ENCODE assay signal across 1 cellular context in the genomic region with DNA sequence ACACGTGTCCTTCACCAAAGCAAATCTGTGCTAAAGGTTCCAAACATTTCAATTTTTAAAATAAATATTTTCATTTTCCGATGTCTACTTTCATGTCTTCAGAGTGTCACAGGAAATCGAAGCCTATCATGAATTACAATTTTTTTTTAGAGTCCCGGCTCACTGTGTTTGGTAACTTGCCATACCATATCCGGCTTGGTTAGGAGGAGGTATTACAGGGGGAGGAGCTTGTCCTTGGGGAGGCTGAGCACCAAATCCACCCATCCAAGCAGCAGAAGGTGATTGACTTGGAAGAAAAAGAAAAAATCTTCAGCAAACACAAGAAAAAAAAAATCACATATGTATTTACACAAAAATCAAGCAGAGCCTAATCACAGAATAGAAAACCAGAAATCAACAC.
TF ChIP-seq lines count a peak whose summit lies in the region.

No MANE protein-coding gene starts in this region.

TF ChIP-seq in HCT116, 20 proteins besides CTCF, POLR2A, EP300 and RAD21:
- TF ChIP-seq, protein P1, sequence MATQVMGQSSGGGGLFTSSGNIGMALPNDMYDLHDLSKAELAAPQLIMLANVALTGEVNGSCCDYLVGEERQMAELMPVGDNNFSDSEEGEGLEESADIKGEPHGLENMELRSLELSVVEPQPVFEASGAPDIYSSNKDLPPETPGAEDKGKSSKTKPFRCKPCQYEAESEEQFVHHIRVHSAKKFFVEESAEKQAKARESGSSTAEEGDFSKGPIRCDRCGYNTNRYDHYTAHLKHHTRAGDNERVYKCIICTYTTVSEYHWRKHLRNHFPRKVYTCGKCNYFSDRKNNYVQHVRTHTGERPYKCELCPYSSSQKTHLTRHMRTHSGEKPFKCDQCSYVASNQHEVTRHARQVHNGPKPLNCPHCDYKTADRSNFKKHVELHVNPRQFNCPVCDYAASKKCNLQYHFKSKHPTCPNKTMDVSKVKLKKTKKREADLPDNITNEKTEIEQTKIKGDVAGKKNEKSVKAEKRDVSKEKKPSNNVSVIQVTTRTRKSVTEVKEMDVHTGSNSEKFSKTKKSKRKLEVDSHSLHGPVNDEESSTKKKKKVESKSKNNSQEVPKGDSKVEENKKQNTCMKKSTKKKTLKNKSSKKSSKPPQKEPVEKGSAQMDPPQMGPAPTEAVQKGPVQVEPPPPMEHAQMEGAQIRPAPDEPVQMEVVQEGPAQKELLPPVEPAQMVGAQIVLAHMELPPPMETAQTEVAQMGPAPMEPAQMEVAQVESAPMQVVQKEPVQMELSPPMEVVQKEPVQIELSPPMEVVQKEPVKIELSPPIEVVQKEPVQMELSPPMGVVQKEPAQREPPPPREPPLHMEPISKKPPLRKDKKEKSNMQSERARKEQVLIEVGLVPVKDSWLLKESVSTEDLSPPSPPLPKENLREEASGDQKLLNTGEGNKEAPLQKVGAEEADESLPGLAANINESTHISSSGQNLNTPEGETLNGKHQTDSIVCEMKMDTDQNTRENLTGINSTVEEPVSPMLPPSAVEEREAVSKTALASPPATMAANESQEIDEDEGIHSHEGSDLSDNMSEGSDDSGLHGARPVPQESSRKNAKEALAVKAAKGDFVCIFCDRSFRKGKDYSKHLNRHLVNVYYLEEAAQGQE (IDR thresholded peaks at IDR 0.05; ENCODE audit: low read depth), result no peak
- TF ChIP-seq CEBPB (IDR thresholded peaks at IDR 0.05; ENCODE audit: low read depth), result no peak
- TF ChIP-seq SP1 (IDR thresholded peaks at IDR 0.05; ENCODE audit: low read depth), result no peak
- no peak for TF ChIP-seq ZNF274 (IDR thresholded peaks at IDR 0.05; ENCODE audit: low read depth, low read length)
- TF ChIP-seq, protein P2, sequence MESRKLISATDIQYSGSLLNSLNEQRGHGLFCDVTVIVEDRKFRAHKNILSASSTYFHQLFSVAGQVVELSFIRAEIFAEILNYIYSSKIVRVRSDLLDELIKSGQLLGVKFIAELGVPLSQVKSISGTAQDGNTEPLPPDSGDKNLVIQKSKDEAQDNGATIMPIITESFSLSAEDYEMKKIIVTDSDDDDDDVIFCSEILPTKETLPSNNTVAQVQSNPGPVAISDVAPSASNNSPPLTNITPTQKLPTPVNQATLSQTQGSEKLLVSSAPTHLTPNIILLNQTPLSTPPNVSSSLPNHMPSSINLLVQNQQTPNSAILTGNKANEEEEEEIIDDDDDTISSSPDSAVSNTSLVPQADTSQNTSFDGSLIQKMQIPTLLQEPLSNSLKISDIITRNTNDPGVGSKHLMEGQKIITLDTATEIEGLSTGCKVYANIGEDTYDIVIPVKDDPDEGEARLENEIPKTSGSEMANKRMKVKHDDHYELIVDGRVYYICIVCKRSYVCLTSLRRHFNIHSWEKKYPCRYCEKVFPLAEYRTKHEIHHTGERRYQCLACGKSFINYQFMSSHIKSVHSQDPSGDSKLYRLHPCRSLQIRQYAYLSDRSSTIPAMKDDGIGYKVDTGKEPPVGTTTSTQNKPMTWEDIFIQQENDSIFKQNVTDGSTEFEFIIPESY (IDR thresholded peaks at IDR 0.05; ENCODE audit: extremely low read depth, insufficient replicate concordance, low read length), result no peak
- TF ChIP-seq TCF7L2 (IDR thresholded peaks at IDR 0.05; ENCODE audit: borderline replicate concordance, extremely low read depth, insufficient read depth, insufficient read length), result no peak
- TF ChIP-seq EZH2phosphoT487 (IDR thresholded peaks at IDR 0.05; ENCODE audit: borderline replicate concordance), result no peak
- TF ChIP-seq POLR2AphosphoS5 (IDR thresholded peaks at IDR 0.05; ENCODE audit: low read depth, low read length), result no peak
- TF ChIP-seq, protein P3, sequence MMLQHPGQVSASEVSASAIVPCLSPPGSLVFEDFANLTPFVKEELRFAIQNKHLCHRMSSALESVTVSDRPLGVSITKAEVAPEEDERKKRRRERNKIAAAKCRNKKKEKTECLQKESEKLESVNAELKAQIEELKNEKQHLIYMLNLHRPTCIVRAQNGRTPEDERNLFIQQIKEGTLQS (IDR thresholded peaks at IDR 0.05), result no peak
- TF ChIP-seq CBX3 (IDR thresholded peaks at IDR 0.05; ENCODE audit: low read depth), result no peak
- TF ChIP-seq JUND (IDR thresholded peaks at IDR 0.05), result no peak
- TF ChIP-seq, protein P4, sequence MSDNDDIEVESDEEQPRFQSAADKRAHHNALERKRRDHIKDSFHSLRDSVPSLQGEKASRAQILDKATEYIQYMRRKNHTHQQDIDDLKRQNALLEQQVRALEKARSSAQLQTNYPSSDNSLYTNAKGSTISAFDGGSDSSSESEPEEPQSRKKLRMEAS (IDR thresholded peaks at IDR 0.05), result no peak
- TF ChIP-seq EZH2 (IDR thresholded peaks at IDR 0.05), result no peak
- no peak for TF ChIP-seq ZFX (IDR thresholded peaks at IDR 0.05)
- no peak for TF ChIP-seq SIN3A (IDR thresholded peaks at IDR 0.05; ENCODE audit: low read depth)
- TF ChIP-seq SRF (IDR thresholded peaks at IDR 0.05; ENCODE audit: low read depth), result no peak
- no peak for TF ChIP-seq FOSL1 (IDR thresholded peaks at IDR 0.05; ENCODE audit: low read depth)
- TF ChIP-seq YY1 (IDR thresholded peaks at IDR 0.05; ENCODE audit: extremely low read depth, insufficient replicate concordance, low read depth, low read length), result no peak
- TF ChIP-seq ELF1 (IDR thresholded peaks at IDR 0.05; ENCODE audit: borderline replicate concordance, low read depth), result no peak
- no peak for TF ChIP-seq EGR1 (IDR thresholded peaks at IDR 0.05; ENCODE audit: low read depth)
